ENCODE assay signal across 14 cellular contexts in the genomic region with DNA sequence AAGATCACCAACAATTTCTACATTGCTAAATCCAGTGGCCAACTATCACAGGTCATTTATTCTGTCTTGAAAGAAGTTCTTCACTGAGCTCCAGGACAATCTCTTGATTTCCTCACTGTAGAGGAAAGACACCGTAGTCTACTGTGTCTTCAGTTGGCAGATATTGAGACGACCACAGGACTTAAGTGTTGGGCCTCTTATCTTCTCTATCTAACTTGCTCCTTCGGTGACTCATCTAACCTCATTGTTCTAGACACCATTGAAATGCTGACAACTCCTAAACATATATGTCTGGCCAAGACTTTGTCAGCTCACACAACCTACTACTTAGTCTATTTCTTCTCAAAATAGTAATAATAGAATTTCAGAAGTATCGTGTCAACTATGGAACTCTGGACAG.
"Had no signal": no experiment of that assay in that cellular context is flagged by ENCODE, and none has a peak within 500 bp of the region (broad histone marks: within the 10 kb centered on the region; RNA-seq: fewer than 3 reads in every experiment).

No MANE protein-coding gene starts in this region.

- DNase-seq: activated CD4-positive, alpha-beta memory T cell treated with anti-CD3 and anti-CD28 coated beads, Interleukin-2, amount 10 ng/mL, durations not matched to agents 7 days and 5 days; activated CD4-positive, alpha-beta T cell treated with anti-CD3 and anti-CD28 coated beads for 36 hours; activated CD8-positive, alpha-beta memory T cell treated with anti-CD3 and anti-CD28 coated beads, Interleukin-2, amount 50 U/mL, for 4 hours; activated naive CD4-positive, alpha-beta T cell treated with Interleukin-2 at 50 U/mL for 16 hours; activated naive CD8-positive, alpha-beta T cell treated with anti-CD3 and anti-CD28 coated beads, Interleukin-2, amount 50 U/mL, for 24 hours; midbrain; naive B cell; stimulated activated CD4-positive, alpha-beta T cell treated with anti-CD3 and anti-CD28 coated beads, Interleukin-4, amount 100 ng/mL, for 4 hours; tibial artery; WERI-Rb-1 had no signal

- H3K9me3 ChIP-seq: ascending aorta, gastroesophageal sphincter, neutrophil, tibial artery had no signal

- H3K36me3 ChIP-seq: ascending aorta, cardiac muscle cell, gastroesophageal sphincter, neutrophil, tibial artery, WERI-Rb-1 had no signal

- H3K4me3 ChIP-seq: ascending aorta, cardiac muscle cell, gastroesophageal sphincter, tibial artery had no signal

- H3K27ac ChIP-seq: ascending aorta, cardiac muscle cell, gastroesophageal sphincter, neutrophil, tibial artery, WERI-Rb-1 had no signal

- ATAC-seq: activated CD4-positive, alpha-beta T cell treated with anti-CD3 and anti-CD28 coated beads for 36 hours; activated naive CD8-positive, alpha-beta T cell treated with anti-CD3 and anti-CD28 coated beads, Interleukin-2, amount 50 U/mL, for 24 hours; gastroesophageal sphincter had no signal

- H3K27me3 ChIP-seq: ascending aorta, cardiac muscle cell, gastroesophageal sphincter, neutrophil, tibial artery had no signal

- H3K4me1 ChIP-seq: ascending aorta, gastroesophageal sphincter, tibial artery had no signal
